Comparison of ENCODE assay signal across 8 cellular contexts in the genomic region with DNA sequence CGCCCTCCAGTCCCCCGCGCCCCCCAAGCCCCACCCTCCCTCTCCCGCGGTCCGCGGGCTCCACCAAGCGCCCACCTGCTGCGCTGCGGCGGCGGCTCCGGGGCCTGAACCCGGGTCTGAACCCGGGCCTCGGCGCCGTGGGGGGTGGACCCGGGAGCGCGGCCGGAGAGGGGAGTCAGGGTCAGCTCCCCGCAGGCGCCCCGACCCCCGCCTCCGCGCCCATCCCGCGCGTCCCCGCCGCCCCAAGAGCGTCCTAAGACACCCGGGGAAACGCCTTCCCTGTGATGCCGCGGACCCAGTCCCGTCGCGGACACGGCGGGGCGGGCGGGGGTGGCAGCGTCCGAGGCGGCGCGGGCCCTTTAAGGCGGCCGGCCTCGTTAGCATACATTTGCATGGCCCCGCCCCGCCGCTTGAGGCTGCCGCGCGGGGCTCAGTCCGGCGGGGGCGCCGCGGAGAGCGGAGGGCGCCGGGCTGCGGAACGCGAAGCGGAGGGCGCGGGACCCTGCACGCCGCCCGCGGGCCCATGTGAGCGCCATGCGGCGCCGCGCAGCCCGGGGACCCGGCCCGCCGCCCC. TPM values are rescaled to one million over a fixed set of nuclear protein-coding genes. Genes with fewer than 3 reads are reported as not detected.
DNase-seq lines count a peak whose midpoint lies in the region; ATAC-seq, FAIRE-seq and TF ChIP-seq lines count a peak whose summit lies in the region.

A gene (plus strand): TSS at position 433 of the 574 bp plus-strand sequence. CDS start 102 bp downstream, at position 535.

- H3K36me3 ChIP-seq in MG63: no peaks in the 10 kb centered on the region

- DNase-seq in Calu3: peak; percentile 67
- peak; percentile 74 for DNase-seq in MG63
- peak; percentile 12 for DNase-seq in activated T-helper 1 cell treated with Interleukin-2 at 50 U/mL for 16 hours (ENCODE audit: low read depth)
- peak; percentile 75 to 77 for DNase-seq in frontal cortex (ENCODE audit: low spot score in 2 of 2)
- DNase-seq in osteocyte (ENCODE audit: extremely low spot score, unreplicated experiment): no peak
- DNase-seq in middle frontal gyrus (ENCODE audit: extremely low spot score, low spot score): no peak

- TF ChIP-seq CTCF in Calu3 (IDR thresholded peaks at IDR 0.05; ENCODE audit: unreplicated experiment) (no peak), osteocyte (IDR thresholded peaks at IDR 0.05) (no peak)

- H3K27me3 Mint-ChIP-seq in Calu3 (ENCODE audit: unreplicated experiment): peaks cover 77% of the 10 kb centered on the region
- H3K27me3 Mint-ChIP-seq in osteocyte (ENCODE audit: unreplicated experiment): peaks cover 21% of the 10 kb centered on the region

- ATAC-seq in GM19328 (IDR thresholded peaks at IDR 0.05; ENCODE audit: unreplicated experiment) (peak; percentile 44), GM18873 (IDR thresholded peaks at IDR 0.05; ENCODE audit: low FRiP score, unreplicated experiment) (no peak)

- H3K9me3 ChIP-seq in MG63: no peaks in the 10 kb centered on the region

- FAIRE-seq in frontal cortex (lab: Jason Lieb, UNC): no peak

- no TSS peak for BruUV-seq in Calu3 (replicated peaks; lab: Mats Ljungman, UMichigan)

- CTCF ChIA-PET in Calu3 (lab: Charles Lee): no interaction called here

- H3K36me3 Mint-ChIP-seq in Calu3 (ENCODE audit: insufficient read depth, unreplicated experiment) (peaks cover 22% of the 10 kb centered on the region), osteocyte (ENCODE audit: unreplicated experiment) (no peaks in the 10 kb centered on the region)

- H3K4me3 Mint-ChIP-seq in Calu3 (ENCODE audit: low read depth, unreplicated experiment) (peak within 1 kb of the TSS; percentile 64), osteocyte (ENCODE audit: unreplicated experiment) (peak within 1 kb of the TSS; percentile 68)

- peak within 1 kb of the TSS; percentile 15 for H3K27ac Mint-ChIP-seq in Calu3 (ENCODE audit: unreplicated experiment)
- H3K27ac Mint-ChIP-seq in osteocyte (ENCODE audit: unreplicated experiment): no peak within 1 kb of the TSS

- no peaks in the 10 kb centered on the region for H3K27me3 ChIP-seq in MG63

- intact Hi-C loops in Calu3 (cut with micrococcal nuclease; ENCODE audit: unreplicated experiment): loop anchor here (10.0 kb wide), 1 partner anchor 223 kb away; no protein-coding TSS in a partner anchor

- H3K9me3 Mint-ChIP-seq in Calu3 (ENCODE audit: low read depth, unreplicated experiment) (no peaks in the 10 kb centered on the region), osteocyte (ENCODE audit: unreplicated experiment) (no peaks in the 10 kb centered on the region)

- peak within 1 kb of the TSS; percentile 47 for H3K4me3 ChIP-seq in MG63

- H3K4me1 Mint-ChIP-seq in Calu3 (ENCODE audit: low read depth, unreplicated experiment): peaks cover 18% of the 10 kb centered on the region
- H3K4me1 Mint-ChIP-seq in osteocyte (ENCODE audit: unreplicated experiment): peaks cover 12% of the 10 kb centered on the region

RNA-seq across cellular contexts. Expression of the gene that starts here (rescaled TPM):
- total RNA-seq in Calu3 (2022): 0.61 and 1.4 TPM in 2 replicates
- total RNA-seq in MG63 (2014; rRNA removed; shearing (Covaris generic); ENCODE audit: low replicate concordance): 10.4 and 10.8 TPM in 2 replicates
- total RNA-seq in frontal cortex: 38.7 TPM
- total RNA-seq in osteocyte: 1.7 and 2.9 TPM in 2 replicates

Comparison
In these comparisons a context has a peak if more than half of its experiments do, and no peak if none do; other contexts are left out.
1. DNase-seq: peak in Calu3 (single experiment), MG63 (single experiment), activated T-helper 1 cell treated with Interleukin-2 at 50 U/mL for 16 hours (single experiment) and frontal cortex (2 of 2); none in osteocyte (single experiment) and middle frontal gyrus (single experiment).